In the genomic region with DNA sequence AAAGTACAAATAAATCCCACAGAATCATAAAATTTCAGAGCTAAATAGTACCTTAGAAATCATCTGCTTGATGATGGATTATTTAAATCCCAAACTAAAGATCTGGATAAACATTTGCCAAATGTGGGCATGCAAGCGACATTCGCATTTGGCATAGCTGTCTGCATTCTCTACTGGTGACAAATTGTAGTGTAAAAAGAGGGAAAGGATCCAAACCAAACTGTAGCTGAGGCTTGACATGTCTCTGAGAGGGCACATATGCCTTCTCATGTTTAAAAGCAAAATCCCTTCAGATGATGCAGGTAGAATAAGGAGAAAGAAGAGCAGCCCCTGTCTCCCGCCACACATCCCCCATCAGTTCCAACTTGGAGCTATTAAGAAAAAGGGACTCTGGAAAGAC, we compare ENCODE assay signal across 21 cellular contexts.
DNase-seq lines count a peak whose midpoint lies in the region; ATAC-seq and TF ChIP-seq lines count a peak whose summit lies in the region.
"Had no signal": no experiment of that assay in that cellular context is flagged by ENCODE, and none has a peak within 500 bp of the region (broad histone marks: within the 10 kb centered on the region; RNA-seq: fewer than 3 reads in every experiment).

No MANE protein-coding gene starts in this region.

- H3K36me3 ChIP-seq in skeletal muscle satellite cell (ENCODE audit: insufficient read depth, low read length) = no peaks in the 10 kb centered on the region
- H3K36me3 ChIP-seq: BLaER1 treated with 17β-estradiol and CSF1 and Interleukin-3, amounts not matched to agents 10 nM and 100 nM; HAP-1 had no signal

- H3K9ac ChIP-seq in skeletal muscle satellite cell (ENCODE audit: low read depth, low read length) = no peak overlapping the region
- H3K9ac ChIP-seq: BLaER1 treated with 17β-estradiol and CSF1 and Interleukin-3, amounts not matched to agents 10 nM and 100 nM; KMS-11 had no signal

- no peaks in the 10 kb centered on the region for H3K27me3 Mint-ChIP-seq in type B pancreatic cell

- H3K27ac Mint-ChIP-seq in type B pancreatic cell = no peak overlapping the region
- H3K27ac Mint-ChIP-seq: CD8-positive, alpha-beta T cell had no signal

- peak overlapping the region; percentile 6 for H3K27ac ChIP-seq in caudate nucleus (ENCODE audit: low read depth, low read length)
- H3K27ac ChIP-seq: BLaER1 treated with 17β-estradiol and CSF1 and Interleukin-3, amounts not matched to agents 10 nM and 100 nM; KMS-11; RWPE1; SK-N-MC had no signal

- H3K4me1 ChIP-seq in skeletal muscle satellite cell (ENCODE audit: control insufficient read depth, insufficient read depth, low read length) = peaks cover 19% of the 10 kb centered on the region
- H3K4me1 ChIP-seq: BLaER1 treated with 17β-estradiol and CSF1 and Interleukin-3, amounts not matched to agents 10 nM and 100 nM; HAP-1 had no signal

- H3K36me3 Mint-ChIP-seq in type B pancreatic cell = peaks cover 4% of the 10 kb centered on the region
- H3K36me3 Mint-ChIP-seq: CD8-positive, alpha-beta T cell had no signal

- H3K4me2 ChIP-seq in skeletal muscle satellite cell (ENCODE audit: low read length) = peak overlapping the region; percentile 14
- H3K4me2 ChIP-seq: BLaER1 treated with 17β-estradiol and CSF1 and Interleukin-3, amounts not matched to agents 10 nM and 100 nM; KMS-11 had no signal

- no peak for ATAC-seq in GM18867 (IDR thresholded peaks at IDR 0.05; ENCODE audit: unreplicated experiment)
- ATAC-seq: CD8-positive, alpha-beta T cell; GM12878 had no signal

- no peak for TF ChIP-seq CTCF in type B pancreatic cell (conservative IDR thresholded peaks at IDR 0.05)

- no peaks in the 10 kb centered on the region for H3K27me3 ChIP-seq in skeletal muscle satellite cell (ENCODE audit: control insufficient read depth, insufficient read depth, low read length)
- H3K27me3 ChIP-seq: BLaER1 treated with 17β-estradiol and CSF1 and Interleukin-3, amounts not matched to agents 10 nM and 100 nM had no signal

- DNase-seq in GM03348 (ENCODE audit: low spot score) (peak; percentile 7), NCI-H446 treated with DMSO at 0.1 percent for 48 hours (lab: John Stamatoyannopoulos, UW) (peak; percentile 73), caudate nucleus (lab: John Stamatoyannopoulos, UW) (no peak), NCI-H1105 treated with DMSO at 0.1 percent for 48 hours (lab: John Stamatoyannopoulos, UW) (no peak), type B pancreatic cell (ENCODE audit: extremely low spot score, unreplicated experiment) (no peak)
- DNase-seq: ACHN; Calu3; CD8-positive, alpha-beta T cell; DMS153; IMR-90; NCI-H1105; NCI-H2081 treated with DMSO at 0.1 percent for 48 hours; SHP77 treated with DMSO at 0.1 percent for 48 hours had no signal

- H3K4me3 Mint-ChIP-seq in type B pancreatic cell = no peak overlapping the region
- H3K4me3 Mint-ChIP-seq: CD8-positive, alpha-beta T cell had no signal

- peaks cover 6% of the 10 kb centered on the region for H3K4me1 Mint-ChIP-seq in type B pancreatic cell (ENCODE audit: unreplicated experiment)

- H3K9me3 ChIP-seq in skeletal muscle satellite cell (replicated peaks; ENCODE audit: low read length) = no peaks in the 10 kb centered on the region
- H3K9me3 ChIP-seq: BLaER1 treated with 17β-estradiol and CSF1 and Interleukin-3, amounts not matched to agents 10 nM and 100 nM; HAP-1 had no signal

- no peaks in the 10 kb centered on the region for H3K9me3 Mint-ChIP-seq in type B pancreatic cell

- H3K4me3 ChIP-seq in skeletal muscle satellite cell (ENCODE audit: low read length) = no peak overlapping the region
- H3K4me3 ChIP-seq: BLaER1 treated with 17β-estradiol and CSF1 and Interleukin-3, amounts not matched to agents 10 nM and 100 nM; GM12878; HAP-1; SK-N-MC had no signal

Comparison
In these comparisons a context has a peak if more than half of its experiments do, and no peak if none do; other contexts are left out.
1. DNase-seq: peak in GM03348 (single experiment) and NCI-H446 treated with DMSO at 0.1 percent for 48 hours (single experiment); none in caudate nucleus (0 of 61), NCI-H1105 treated with DMSO at 0.1 percent for 48 hours (single experiment) and type B pancreatic cell (single experiment).